Comparison of ENCODE assay signal across 22 cellular contexts in genomic region chr3:153244961-153245360, GRCh38.
DNase-seq lines count a peak whose midpoint lies in the region; ATAC-seq and TF ChIP-seq lines count a peak whose summit lies in the region.
"Had no signal": no experiment of that assay in that cellular context is flagged by ENCODE, and none has a peak within 500 bp of the region (broad histone marks: within the 10 kb centered on the region; RNA-seq: fewer than 3 reads in every experiment).

No MANE protein-coding gene starts in this region.

- H3K4me1 Mint-ChIP-seq in osteocyte (ENCODE audit: unreplicated experiment), result peaks cover 35% of the 10 kb centered on the region
- peaks cover 10% of the 10 kb centered on the region for H3K4me1 Mint-ChIP-seq in activated CD8-positive, alpha-beta T cell treated with anti-CD3 and anti-CD28 coated beads, Interleukin-2, amount 10 ng/mL, durations not matched to agents 7 days and 5 days (ENCODE audit: low read depth)
- H3K4me1 Mint-ChIP-seq: neural progenitor cell had no signal

- CTCF ChIA-PET in activated CD8-positive, alpha-beta T cell treated with anti-CD3 and anti-CD28 coated beads, Interleukin-2, amount 10 ng/mL, durations not matched to agents 7 days and 5 days (lab: Charles Lee), result no interaction called here

- TF ChIP-seq CTCF in epithelial cell of esophagus (IDR thresholded peaks at IDR 0.05; ENCODE audit: insufficient read depth, low read depth, low read length, missing control alignments), result no peak
- TF ChIP-seq CTCF in osteocyte (IDR thresholded peaks at IDR 0.05), result no peak

- DNase-seq in HCEC 1CT (peak; percentile 65), NOMO-1 treated with dmso at 0.1 percent for 144 hours (lab: John Stamatoyannopoulos, UW; ENCODE audit: unreplicated experiment) (peak; percentile 54), epithelial cell of esophagus (ENCODE audit: low read depth) (peak; percentile 56), osteocyte (ENCODE audit: extremely low spot score, unreplicated experiment) (no peak), GOT3 (lab: John Stamatoyannopoulos, UW) (no peak), NCI-H2029 treated with DMSO at 0.1 percent for 48 hours (lab: John Stamatoyannopoulos, UW) (no peak)
- DNase-seq in activated CD8-positive, alpha-beta T cell treated with anti-CD3 and anti-CD28 coated beads, Interleukin-2, amount 10 ng/mL, durations not matched to agents 7 days and 5 days, result no peak
- DNase-seq: activated CD4-positive, alpha-beta T cell treated with anti-CD3 and anti-CD28 coated beads, Interleukin-2, amount 50 U/mL, for 48 hours; activated naive CD4-positive, alpha-beta T cell; effector CD4-positive, alpha-beta T cell; glutamatergic neuron; H7; NCI-H1436; NCI-H69; PC-3; psoas muscle; SHP77 treated with DMSO at 0.1 percent for 48 hours; stimulated activated naive CD8-positive, alpha-beta T cell treated with anti-CD3 and anti-CD28 coated beads, Interleukin-15, Interleukin-2, amounts not matched to agents 100 U/mL and 50 U/mL, for 24 hours; WERI-Rb-1 had no signal

- H3K36me3 Mint-ChIP-seq in osteocyte (ENCODE audit: unreplicated experiment), result peaks cover 3% of the 10 kb centered on the region
- no peaks in the 10 kb centered on the region for H3K36me3 Mint-ChIP-seq in activated CD8-positive, alpha-beta T cell treated with anti-CD3 and anti-CD28 coated beads, Interleukin-2, amount 10 ng/mL, durations not matched to agents 7 days and 5 days (ENCODE audit: low read depth)
- H3K36me3 Mint-ChIP-seq: neural progenitor cell had no signal

- H3K27me3 Mint-ChIP-seq in osteocyte (ENCODE audit: unreplicated experiment), result no peaks in the 10 kb centered on the region
- no peaks in the 10 kb centered on the region for H3K27me3 Mint-ChIP-seq in activated CD8-positive, alpha-beta T cell treated with anti-CD3 and anti-CD28 coated beads, Interleukin-2, amount 10 ng/mL, durations not matched to agents 7 days and 5 days (ENCODE audit: low read depth)

- no peak for ATAC-seq in activated CD8-positive, alpha-beta T cell treated with anti-CD3 and anti-CD28 coated beads, Interleukin-2, amount 10 ng/mL, durations not matched to agents 7 days and 5 days
- ATAC-seq: PC-3; psoas muscle; stimulated activated naive CD8-positive, alpha-beta T cell treated with anti-CD3 and anti-CD28 coated beads, Interleukin-15, Interleukin-2, amounts not matched to agents 100 U/mL and 50 U/mL, for 24 hours had no signal

- POLR2A ChIA-PET in activated CD8-positive, alpha-beta T cell treated with anti-CD3 and anti-CD28 coated beads, Interleukin-2, amount 10 ng/mL, durations not matched to agents 7 days and 5 days (lab: Charles Lee), result no interaction called here

- no peak overlapping the region for H3K4me3 Mint-ChIP-seq in osteocyte (ENCODE audit: unreplicated experiment)
- no peak overlapping the region for H3K4me3 Mint-ChIP-seq in activated CD8-positive, alpha-beta T cell treated with anti-CD3 and anti-CD28 coated beads, Interleukin-2, amount 10 ng/mL, durations not matched to agents 7 days and 5 days
- H3K4me3 Mint-ChIP-seq: neural progenitor cell; T-helper 1 cell treated with Interleukin-12 subunit alpha and Interleukin-12 subunit beta and Interleukin-4 antibody, amounts not matched to agents 30 μg/mL and 1 μg/mL, for 36 hours had no signal

- no peak overlapping the region for H3K4me3 ChIP-seq in epithelial cell of esophagus (ENCODE audit: low read length)
- H3K4me3 ChIP-seq: neural progenitor cell, psoas muscle, tibial nerve had no signal

- H3K27ac Mint-ChIP-seq in osteocyte (ENCODE audit: unreplicated experiment), result peak overlapping the region; percentile 35
- no peak overlapping the region for H3K27ac Mint-ChIP-seq in activated CD8-positive, alpha-beta T cell treated with anti-CD3 and anti-CD28 coated beads, Interleukin-2, amount 10 ng/mL, durations not matched to agents 7 days and 5 days
- H3K27ac Mint-ChIP-seq: neural progenitor cell; T-helper 1 cell treated with Interleukin-12 subunit alpha and Interleukin-12 subunit beta and Interleukin-4 antibody, amounts not matched to agents 30 μg/mL and 1 μg/mL, for 36 hours had no signal

- peaks cover 8% of the 10 kb centered on the region for H3K9me3 Mint-ChIP-seq in osteocyte (ENCODE audit: unreplicated experiment)
- H3K9me3 Mint-ChIP-seq in activated CD8-positive, alpha-beta T cell treated with anti-CD3 and anti-CD28 coated beads, Interleukin-2, amount 10 ng/mL, durations not matched to agents 7 days and 5 days (ENCODE audit: insufficient read depth), result peaks cover 5% of the 10 kb centered on the region

Comparison
In these comparisons a context has a peak if more than half of its experiments do, and no peak if none do; other contexts are left out.
1. DNase-seq: peak in HCEC 1CT (single experiment), NOMO-1 treated with dmso at 0.1 percent for 144 hours (single experiment) and epithelial cell of esophagus (single experiment); none in osteocyte (single experiment), activated CD8-positive, alpha-beta T cell treated with anti-CD3 and anti-CD28 coated beads, Interleukin-2, amount 10 ng/mL, durations not matched to agents 7 days and 5 days (single experiment), GOT3 (single experiment) and NCI-H2029 treated with DMSO at 0.1 percent for 48 hours (single experiment).